ENCODE assay signal across 28 cellular contexts in the genomic region with DNA sequence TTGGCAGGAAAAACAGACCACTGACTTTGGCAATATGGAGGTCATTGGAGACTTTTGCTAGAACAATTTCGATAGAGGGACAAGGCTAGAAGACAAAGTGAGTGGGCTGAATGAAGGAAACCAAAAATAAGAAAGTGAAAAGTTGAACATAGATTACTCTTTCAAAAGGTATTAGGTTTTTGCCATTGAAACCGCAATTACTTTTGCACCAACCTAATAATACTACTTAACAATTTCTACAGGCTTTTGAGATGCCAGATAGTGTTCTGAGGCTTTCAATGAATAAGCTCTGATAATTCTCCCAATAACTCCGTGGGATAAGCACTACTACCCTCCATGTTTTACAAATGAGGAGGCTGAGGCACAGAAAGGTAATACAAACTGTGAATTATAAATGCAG.
"Had no signal": no experiment of that assay in that cellular context is flagged by ENCODE, and none has a peak within 500 bp of the region (broad histone marks: within the 10 kb centered on the region; RNA-seq: fewer than 3 reads in every experiment).

No MANE protein-coding gene starts in this region.

- H3K27me3 ChIP-seq: colonic mucosa, esophagus muscularis mucosa, esophagus squamous epithelium, foreskin keratinocyte, gastrocnemius medialis, gastroesophageal sphincter, heart left ventricle, heart right ventricle had no signal

- FAIRE-seq: colon, endometrium, endothelial cell of umbilical vein, frontal cortex had no signal

- H3K27ac ChIP-seq: colonic mucosa, coronary artery, dorsolateral prefrontal cortex, epithelial cell of prostate, esophagus muscularis mucosa, esophagus squamous epithelium, foreskin keratinocyte, gastrocnemius medialis, gastroesophageal sphincter, heart left ventricle, heart right ventricle had no signal

- H3K4me3 ChIP-seq: colonic mucosa, coronary artery, dorsolateral prefrontal cortex, esophagus muscularis mucosa, esophagus squamous epithelium, gastrocnemius medialis, gastroesophageal sphincter, heart left ventricle, heart right ventricle had no signal

- DNase-seq: colonic mucosa; cortex of kidney; dermis blood vessel endothelial cell; dorsolateral prefrontal cortex; effector CD4-positive, alpha-beta T cell; effector CD8-positive, alpha-beta T cell; effector memory CD4-positive, alpha-beta T cell; effector memory CD8-positive, alpha-beta T cell; endodermal cell; erythroblast; esophagus squamous epithelium; foreskin fibroblast; foreskin keratinocyte; foreskin melanocyte; gastrocnemius medialis; glutamatergic neuron; head of caudate nucleus; heart left ventricle; heart right ventricle had no signal

- ATAC-seq: effector memory CD8-positive, alpha-beta T cell; esophagus mucosa; foreskin keratinocyte; gastrocnemius medialis; gastroesophageal sphincter; heart left ventricle; heart right ventricle had no signal

- H3K36me3 ChIP-seq: colonic mucosa, esophagus muscularis mucosa, esophagus squamous epithelium, gastrocnemius medialis, gastroesophageal sphincter, heart left ventricle, heart right ventricle had no signal

- H3K4me1 ChIP-seq: colonic mucosa, esophagus muscularis mucosa, esophagus squamous epithelium, foreskin keratinocyte, gastrocnemius medialis, gastroesophageal sphincter, heart left ventricle, heart right ventricle had no signal

- H3K9me3 ChIP-seq: colonic mucosa, esophagus muscularis mucosa, esophagus squamous epithelium, gastrocnemius medialis, gastroesophageal sphincter, heart right ventricle had no signal
